ENCODE assay signal across 26 cellular contexts in the genomic region with DNA sequence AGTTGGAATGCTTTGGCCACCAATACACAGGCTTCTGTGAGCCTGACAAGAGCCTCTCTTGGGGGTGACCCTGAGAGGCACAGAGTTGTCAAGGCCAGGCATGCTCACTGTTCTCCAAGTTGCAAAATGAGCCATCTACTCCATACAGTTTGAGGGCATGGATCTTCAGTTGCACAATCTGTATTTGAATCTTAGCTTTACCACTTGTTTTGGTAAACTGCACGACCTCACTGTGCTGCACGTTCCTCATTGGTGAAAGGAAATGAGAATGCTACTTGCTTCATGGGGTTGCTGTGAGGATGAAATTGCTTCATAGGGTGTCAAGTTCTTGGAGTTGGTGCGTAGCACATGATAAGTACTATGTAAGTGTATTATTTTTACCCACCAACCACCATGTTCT. TPM values are rescaled to one million over a fixed set of nuclear protein-coding genes. Genes with fewer than 3 reads are reported as not detected.
A peak's percentile ranks its signal among the peaks of the same experiment; 100 is the strongest.
DNase-seq lines count a peak whose midpoint lies in the region; ATAC-seq, FAIRE-seq and TF ChIP-seq lines count a peak whose summit lies in the region.
"Had no signal": no experiment of that assay in that cellular context is flagged by ENCODE, and none has a peak within 500 bp of the region (broad histone marks: within the 10 kb centered on the region; RNA-seq: fewer than 3 reads in every experiment).

No MANE protein-coding gene starts in this region.

- FAIRE-seq in K562 (lab: Jason Lieb, UNC), result no peak
- FAIRE-seq: A549, GM18507, kidney had no signal

- 5% methylated on average over 3 of the region's 3 CpGs for WGBS in K562 (ENCODE audit: insufficient coverage, low coverage, missing lambda C conversion rate)
- WGBS in right cardiac atrium, result 66% methylated on average over 3 of the region's 3 CpGs

- peak; percentile 82 for DNase-seq in CD14-positive monocyte (ENCODE audit: low spot score)
- peak; percentile 93 for DNase-seq in NB4 (ENCODE audit: low read depth)
- no peak for DNase-seq in K562 (ENCODE audit: extremely low read depth in 1 of 4, low spot score in 3 of 4)
- no peak for DNase-seq in left lung
- no peak for DNase-seq in activated T-cell treated with anti-CD3 and anti-CD28 coated beads for 4 hours
- DNase-seq in foreskin keratinocyte, result no peak
- no peak for DNase-seq in right cardiac atrium
- DNase-seq: activated CD4-positive, alpha-beta T cell treated with anti-CD3 and anti-CD28 coated beads, Interleukin-2, amount 50 U/mL, for 48 hours; activated T-cell treated with anti-CD3 and anti-CD28 coated beads, Interleukin-2, amount 50 U/mL, for 24 hours; body of pancreas; CD4-positive, alpha-beta T cell; H7; hippocampal formation; kidney; mesendoderm; MG63; NCI-H2029; NCI-H526 treated with DMSO at 0.1 percent for 48 hours had no signal

- peak overlapping the region; percentile 92 to 99 (median 97) for H3K27ac Mint-ChIP-seq in CD14-positive monocyte
- H3K27ac Mint-ChIP-seq: activated naive CD4-positive, alpha-beta T cell treated with anti-CD3 and anti-CD28 coated beads, Interleukin-2, amount 50 U/mL, for 24 hours; activated T-cell treated with anti-CD3 and anti-CD28 coated beads, Interleukin-2, amount 50 U/mL, for 24 hours; CD4-positive, alpha-beta T cell; stimulated activated naive CD8-positive, alpha-beta T cell treated with anti-CD3 and anti-CD28 coated beads, Interleukin-15, Interleukin-2, amounts not matched to agents 100 ng/mL and 50 ng/mL, for 24 hours had no signal

- no TSS peak for BruUV-seq in K562 (replicated peaks; lab: Mats Ljungman, UMichigan)

- POLR2A ChIA-PET in K562 (lab: Yijun Ruan, JAX), result no interaction called here

- H3K27me3 ChIP-seq in K562 (ENCODE audit: control insufficient read depth in 2 of 2, insufficient read depth in 2 of 2, low read length in 2 of 2) (peaks cover 4 to 17% of the 10 kb centered on the region in 2 experiments; a peak in 2 of 5 replicates), left lung (no peaks in the 10 kb centered on the region), foreskin keratinocyte (no peaks in the 10 kb centered on the region), right cardiac atrium (ENCODE audit: control insufficient read depth, insufficient read depth) (no peaks in the 10 kb centered on the region)
- H3K27me3 ChIP-seq: body of pancreas, MG63 had no signal

- H3K4me3 Mint-ChIP-seq in CD14-positive monocyte, result peak overlapping the region in 1 of 2 donors; percentile 18
- H3K4me3 Mint-ChIP-seq: activated naive CD4-positive, alpha-beta T cell treated with anti-CD3 and anti-CD28 coated beads, Interleukin-2, amount 50 U/mL, for 24 hours; activated T-cell treated with anti-CD3 and anti-CD28 coated beads, Interleukin-2, amount 50 U/mL, for 24 hours; CD4-positive, alpha-beta T cell; stimulated activated naive CD8-positive, alpha-beta T cell treated with anti-CD3 and anti-CD28 coated beads, Interleukin-15, Interleukin-2, amounts not matched to agents 100 ng/mL and 50 ng/mL, for 24 hours had no signal

- no peak for TF ChIP-seq CTCF in CD14-positive monocyte (IDR thresholded peaks at IDR 0.05)
- TF ChIP-seq CTCF in NB4 (IDR thresholded peaks at IDR 0.05; ENCODE audit: low read depth, low read length), result no peak
- TF ChIP-seq CTCF in K562 (IDR thresholded peaks at IDR 0.05 in 2 of 3, conservative IDR thresholded peaks at IDR 0.05 in 1 of 3; ENCODE audit: insufficient read depth in 2 of 3, low read depth in 1 of 3, low read length in 3 of 3), result no peak
- no peak for TF ChIP-seq CTCF in left lung (IDR thresholded peaks at IDR 0.05)
- no peak for TF ChIP-seq CTCF in foreskin keratinocyte (conservative IDR thresholded peaks at IDR 0.05)

- H3K4me1 ChIP-seq in K562 (replicated peaks in 1 of 2; ENCODE audit: control insufficient read depth in 2 of 2, insufficient read depth in 2 of 2, low read length in 2 of 2) (peaks cover 4% of the 10 kb centered on the region in 2 experiments; a peak in 3 of 5 replicates), left lung (peaks cover 0 to 16% of the 10 kb centered on the region in 2 donors), foreskin keratinocyte (no peaks in the 10 kb centered on the region), right cardiac atrium (ENCODE audit: control insufficient read depth, insufficient read depth, low read length) (peaks cover 7% of the 10 kb centered on the region)

- peaks cover 53% of the 10 kb centered on the region for H3K4me1 Mint-ChIP-seq in CD14-positive monocyte

- H3K36me3 Mint-ChIP-seq in CD14-positive monocyte, result peaks cover 15 to 17% of the 10 kb centered on the region in 2 donors
- H3K36me3 Mint-ChIP-seq: activated naive CD4-positive, alpha-beta T cell treated with anti-CD3 and anti-CD28 coated beads, Interleukin-2, amount 50 U/mL, for 24 hours had no signal

- TF ChIP-seq POLR2A in NB4 (IDR thresholded peaks at IDR 0.05; ENCODE audit: extremely low read depth, insufficient read length), result no peak
- no peak for TF ChIP-seq POLR2A in K562 (conservative IDR thresholded peaks at IDR 0.05)

- H3K9ac ChIP-seq in K562 (ENCODE audit: insufficient read depth in 1 of 2, low read depth in 2 of 2, low read length in 2 of 2), result no peak overlapping the region

- H2AFZ ChIP-seq in K562 (ENCODE audit: low read depth, low read length), result no peak overlapping the region

- intact Hi-C loops in CD14-positive monocyte (cut with micrococcal nuclease), result loop anchor here (5.0 kb wide), 2 partner anchors 42 to 47 kb away; partner anchors contain the start of gene OXER1 (in 1 of the 2)
- intact Hi-C loops in K562 (cut with micrococcal nuclease), result no loop called here
- intact Hi-C loops in left lung (cut with DNase I), result no loop called here
- intact Hi-C loops in right cardiac atrium (cut with DNase I), result no loop called here

- no peaks in the 10 kb centered on the region for H3K79me2 ChIP-seq in K562 (ENCODE audit: control insufficient read depth, insufficient read depth, low read length)

- no peak overlapping the region for H3K27ac ChIP-seq in K562 (ENCODE audit: extremely low read depth, low read depth, low read length)
- H3K27ac ChIP-seq in left lung, result no peak overlapping the region
- no peak overlapping the region for H3K27ac ChIP-seq in foreskin keratinocyte
- no peak overlapping the region for H3K27ac ChIP-seq in right cardiac atrium (ENCODE audit: low read length)
- H3K27ac ChIP-seq: A549, body of pancreas had no signal

- in situ Hi-C loops in K562 (cut with MboI), result no loop called here

- peaks cover 0 to 7% (median 0%) of the 10 kb centered on the region in 7 donors for H3K9me3 Mint-ChIP-seq in CD14-positive monocyte
- H3K9me3 Mint-ChIP-seq: activated naive CD4-positive, alpha-beta T cell treated with anti-CD3 and anti-CD28 coated beads, Interleukin-2, amount 50 U/mL, for 24 hours; activated T-cell treated with anti-CD3 and anti-CD28 coated beads, Interleukin-2, amount 50 U/mL, for 24 hours; CD4-positive, alpha-beta T cell; stimulated activated naive CD8-positive, alpha-beta T cell treated with anti-CD3 and anti-CD28 coated beads, Interleukin-15, Interleukin-2, amounts not matched to agents 100 ng/mL and 50 ng/mL, for 24 hours had no signal

- H3K27me3 Mint-ChIP-seq in CD14-positive monocyte (ENCODE audit: low read depth in 3 of 3), result peaks cover 1 to 10% (median 5%) of the 10 kb centered on the region in 3 donors
- H3K27me3 Mint-ChIP-seq: activated T-cell treated with anti-CD3 and anti-CD28 coated beads, Interleukin-2, amount 50 U/mL, for 24 hours had no signal

- CTCF ChIA-PET in K562 (lab: Yijun Ruan, JAX; ENCODE audit: low intra/inter-chr PET ratio), result no interaction called here

- TF ChIP-seq EP300 in K562 (IDR thresholded peaks at IDR 0.05; ENCODE audit: low read length), result no peak

- no peak overlapping the region for H3K4me2 ChIP-seq in K562 (ENCODE audit: insufficient read depth, low read length)
- H3K4me2 ChIP-seq: A549 had no signal

- H3K4me3 ChIP-seq in NB4 (ENCODE audit: low read depth, low read length), result no peak overlapping the region
- no peak overlapping the region for H3K4me3 ChIP-seq in K562
- H3K4me3 ChIP-seq in left lung, result no peak overlapping the region
- no peak overlapping the region for H3K4me3 ChIP-seq in right cardiac atrium (ENCODE audit: low read length)
- H3K4me3 ChIP-seq: A549, body of pancreas, MG63 had no signal

- no peaks in the 10 kb centered on the region for H4K20me1 ChIP-seq in K562 (replicated peaks; ENCODE audit: control insufficient read depth, insufficient read depth, low read length)

- H3K36me3 ChIP-seq in K562 (ENCODE audit: control insufficient read depth, insufficient read depth, low read length) (no peaks in the 10 kb centered on the region), left lung (no peaks in the 10 kb centered on the region)
- H3K36me3 ChIP-seq: MG63 had no signal

- no peaks in the 10 kb centered on the region for H3K9me1 ChIP-seq in K562 (ENCODE audit: control insufficient read depth, insufficient read depth, low read length)

- H3K9me3 ChIP-seq in K562 (replicated peaks; ENCODE audit: control insufficient read depth, insufficient read depth, low read depth, low read length) (no peaks in the 10 kb centered on the region), left lung (no peaks in the 10 kb centered on the region), right cardiac atrium (ENCODE audit: control insufficient read depth, low read length) (no peaks in the 10 kb centered on the region)
- H3K9me3 ChIP-seq: A549, body of pancreas, MG63 had no signal

- no peak for ATAC-seq in K562
- ATAC-seq in left lung, result peak; percentile 16
- no peak for ATAC-seq in HG02852 (IDR thresholded peaks at IDR 0.05; ENCODE audit: unreplicated experiment)
- no peak for ATAC-seq in foreskin keratinocyte
- no peak for ATAC-seq in right cardiac atrium
- ATAC-seq: A549, body of pancreas, esophagus mucosa, SK-N-SH treated with all-trans-retinoic acid at 6 μM for 48 hours had no signal

- TF ChIP-seq RAD21 in K562 (CRISPR knock-in tag; conservative IDR thresholded peaks at IDR 0.05 in 1 of 2, IDR thresholded peaks at IDR 0.05 in 1 of 2), result no peak

RNA-seq across cellular contexts. Expression of gene HAAO, which starts 12.0 kb away (rescaled TPM):
- polyA plus RNA-seq in CD14-positive monocyte (10 to 100 TPM; 10.5 to 15.0 TPM), K562 (2011; rRNA removed) (not detected in 2 replicates), K562 (2014; fragmentation: Illumina TruSeq; extraction: Trizol) (not detected in 2 replicates), K562 (2014; fragmentation: Nextera tagmentation; extraction: Ambion mirVana) (not detected), K562 (2014; rRNA removed) (not detected in 2 replicates), foreskin keratinocyte (0.47 and 0.57 TPM in 2 replicates), right cardiac atrium (4.6 TPM)
- not detected in 2 replicates for total RNA-seq in K562 (2011; cell fraction: chromatin; rRNA removed; ENCODE audit: low replicate concordance)
- total RNA-seq in K562 (2011; cell fraction: nucleolus; rRNA removed), result not detected in 2 replicates
- not detected in 2 replicates for total RNA-seq in K562 (2011; cell fraction: nucleoplasm; rRNA removed)
- total RNA-seq in K562 (2014; rRNA removed) (not detected in 2 replicates), K562 (2014; rRNA removed; fragmentation: Illumina TruSeq; extraction: Trizol) (not detected in 2 replicates), K562 (2015; rRNA removed; fragmentation: Illumina TruSeq; extraction: Trizol) (not detected in 2 replicates), K562 (2021) (not detected in 2 replicates), left lung (10 to 100 TPM in 1 of 2 donors, 1 to 10 TPM in 1; 6.2 to 11.5 TPM), foreskin keratinocyte (0.48 and 0.56 TPM in 2 replicates), right cardiac atrium (1 to 10 TPM; 3.5 to 5.9 (median 5.0) TPM)
- polyA plus RNA-seq in K562 (2011; cell fraction: cytosol; rRNA removed), result not detected in 2 replicates
- not detected in 2 replicates for polyA plus RNA-seq in K562 (2011; cell fraction: nucleus; rRNA removed)
- not detected in 2 replicates for polyA plus RNA-seq in K562 (2012)
- not detected in 2 replicates for polyA minus RNA-seq in K562 (2011; rRNA and poly(A)+ RNA removed)
- not detected in 2 replicates for polyA minus RNA-seq in K562 (2011; cell fraction: cytosol; rRNA and poly(A)+ RNA removed)
- polyA minus RNA-seq in K562 (2011; cell fraction: nucleus; rRNA and poly(A)+ RNA removed), result not detected in 2 replicates
- total RNA-seq: CD4-positive, alpha-beta T cell had no signal
- polyA plus RNA-seq: A549, neural cell had no signal

RNA-seq across cellular contexts. Expression of gene OXER1, which starts 40.4 kb away (rescaled TPM):
- polyA plus RNA-seq in CD14-positive monocyte (1 to 10 TPM; 3.8 to 5.7 TPM), K562 (2011; rRNA removed) (not detected in 2 replicates), K562 (2014; fragmentation: Illumina TruSeq; extraction: Trizol) (not detected in 2 replicates), K562 (2014; fragmentation: Nextera tagmentation; extraction: Ambion mirVana) (not detected), K562 (2014; rRNA removed) (not detected in 2 replicates), foreskin keratinocyte (0.04 and 0.08 TPM in 2 replicates), right cardiac atrium (0.68 TPM)
- total RNA-seq in K562 (2011; cell fraction: chromatin; rRNA removed; ENCODE audit: low replicate concordance), result not detected in 2 replicates
- not detected in 2 replicates for total RNA-seq in K562 (2011; cell fraction: nucleolus; rRNA removed)
- not detected in 2 replicates for total RNA-seq in K562 (2011; cell fraction: nucleoplasm; rRNA removed)
- total RNA-seq in K562 (2014; rRNA removed) (not detected in 2 replicates), K562 (2014; rRNA removed; fragmentation: Illumina TruSeq; extraction: Trizol) (not detected in 2 replicates), K562 (2015; rRNA removed; fragmentation: Illumina TruSeq; extraction: Trizol) (not detected in 2 replicates), K562 (2021) (not detected in 2 replicates), left lung (1 to 10 TPM; 1.7 to 2.7 TPM), foreskin keratinocyte (0.07 TPM in 1 of 2 replicates, not detected in the other), right cardiac atrium (1 to 10 TPM in 1 of 4 donors, under 1 TPM in 3; 0.66 to 1.6 (median 0.83) TPM)
- polyA plus RNA-seq in K562 (2011; cell fraction: cytosol; rRNA removed), result not detected in 2 replicates
- not detected in 2 replicates for polyA plus RNA-seq in K562 (2011; cell fraction: nucleus; rRNA removed)
- not detected in 2 replicates for polyA plus RNA-seq in K562 (2012)
- polyA minus RNA-seq in K562 (2011; rRNA and poly(A)+ RNA removed), result not detected in 2 replicates
- polyA minus RNA-seq in K562 (2011; cell fraction: cytosol; rRNA and poly(A)+ RNA removed), result not detected in 2 replicates
- not detected in 2 replicates for polyA minus RNA-seq in K562 (2011; cell fraction: nucleus; rRNA and poly(A)+ RNA removed)
- total RNA-seq: CD4-positive, alpha-beta T cell had no signal
- polyA plus RNA-seq: A549, neural cell had no signal

Comparison
In these comparisons a context has a peak if more than half of its experiments do, and no peak if none do; other contexts are left out.
1. DNase-seq: peak in CD14-positive monocyte (single experiment) and NB4 (single experiment); none in K562 (0 of 4), left lung (0 of 2), activated T-cell treated with anti-CD3 and anti-CD28 coated beads for 4 hours (single experiment), foreskin keratinocyte (0 of 2) and right cardiac atrium (0 of 3).
2. intact Hi-C loops: an anchor here in CD14-positive monocyte (5.0 kb wide); none called in K562, left lung and right cardiac atrium.